8 cellular contexts compared by ENCODE assay signal in the genomic region with DNA sequence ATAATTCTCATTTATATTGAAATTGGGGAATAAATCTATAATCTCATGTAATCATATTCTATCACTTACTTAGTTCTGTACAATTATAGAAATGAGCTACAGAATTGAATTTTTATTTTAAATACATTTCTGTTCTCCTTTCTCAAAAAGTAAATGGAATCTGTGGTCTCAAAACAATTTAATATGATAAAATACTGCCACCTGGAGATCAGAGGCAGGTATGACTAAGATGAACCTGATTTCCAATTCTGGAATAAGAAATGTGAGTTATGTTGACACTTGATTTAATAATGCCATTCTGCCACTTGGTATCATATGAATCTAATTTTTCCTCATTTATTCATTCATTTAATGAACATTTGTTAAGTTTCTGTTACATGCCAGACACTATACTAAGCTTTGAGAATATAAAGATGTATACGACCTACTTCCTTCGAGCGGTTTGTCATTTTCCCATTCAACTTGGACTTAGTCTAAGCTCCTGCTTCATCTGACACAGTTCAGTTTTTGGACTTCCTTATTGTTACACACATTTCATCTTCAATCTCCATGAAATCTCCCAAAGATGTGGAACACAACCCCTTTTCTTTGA. TPM values are rescaled to one million over a fixed set of nuclear protein-coding genes. Genes with fewer than 3 reads are reported as not detected.
DNase-seq lines count a peak whose midpoint lies in the region; ATAC-seq and TF ChIP-seq lines count a peak whose summit lies in the region.

No MANE protein-coding gene starts in this region.

- no peak overlapping the region for H3K4me3 ChIP-seq in CD8-positive, alpha-beta T cell (ENCODE audit: low read depth, low read length)

- H3K27ac ChIP-seq in CD8-positive, alpha-beta T cell (ENCODE audit: low read depth, low read length): no peak overlapping the region
- no peak overlapping the region for H3K27ac ChIP-seq in RWPE1

- H3K36me3 Mint-ChIP-seq in CD8-positive, alpha-beta T cell: no peaks in the 10 kb centered on the region

- H3K9me3 ChIP-seq in CD8-positive, alpha-beta T cell (ENCODE audit: low read length): no peaks in the 10 kb centered on the region

- H3K4me3 Mint-ChIP-seq in CD8-positive, alpha-beta T cell: no peak overlapping the region

- no peaks in the 10 kb centered on the region for H3K27me3 ChIP-seq in CD8-positive, alpha-beta T cell (ENCODE audit: insufficient read depth, low read length)

- no peak overlapping the region for H3K27ac Mint-ChIP-seq in CD8-positive, alpha-beta T cell

- H3K9me3 Mint-ChIP-seq in CD8-positive, alpha-beta T cell: no peaks in the 10 kb centered on the region

- no peaks in the 10 kb centered on the region for H3K4me1 Mint-ChIP-seq in CD8-positive, alpha-beta T cell (ENCODE audit: low read depth)

- H3K4me1 ChIP-seq in CD8-positive, alpha-beta T cell (ENCODE audit: insufficient read depth, low read length): no peaks in the 10 kb centered on the region

- H3K36me3 ChIP-seq in CD8-positive, alpha-beta T cell (ENCODE audit: insufficient read depth, low read length): no peaks in the 10 kb centered on the region

- TF ChIP-seq CTCF in CD8-positive, alpha-beta T cell (IDR thresholded peaks at IDR 0.05): peak; percentile 86
- TF ChIP-seq CTCF in RWPE1 (conservative IDR thresholded peaks at IDR 0.05; ENCODE audit: low read depth): peak; percentile 64

- H3K27me3 Mint-ChIP-seq in CD8-positive, alpha-beta T cell (ENCODE audit: low read depth): no peaks in the 10 kb centered on the region

- intact Hi-C loops in CD8-positive, alpha-beta T cell (cut with DNase I, micrococcal nuclease): loop anchor here (1.0 to 10.0 kb wide), 9 partner anchors 73 to 761 kb away; no protein-coding TSS in a partner anchor

- POLR2A ChIA-PET in CD8-positive, alpha-beta T cell (lab: Charles Lee): no interaction called here
- POLR2A ChIA-PET in RWPE1 (lab: Yijun Ruan, JAX; ENCODE audit: low non-redundant PET): no interaction called here

- CTCF ChIA-PET in CD8-positive, alpha-beta T cell (lab: Charles Lee): interaction anchor here (0.7 to 5.5 kb wide), 19 partner anchors 9 to 1006 kb away, joined by 3 to 68 read pairs (median 3); no protein-coding TSS in a partner anchor
- CTCF ChIA-PET in RWPE1 (lab: Yijun Ruan, JAX): interaction anchor here (0.6 to 2.8 kb wide), 11 partner anchors 8 to 752 kb away, joined by 3 to 13 read pairs (median 3); no protein-coding TSS in a partner anchor

- DNase-seq in CD8-positive, alpha-beta T cell: no peak
- DNase-seq in HT-29 (ENCODE audit: low spot score) (peak; percentile 70), RWPE1 (ENCODE audit: low spot score) (peak; percentile 53), fibroblast of peridontal ligament (ENCODE audit: extremely low read depth) (peak; percentile 77), putamen (ENCODE audit: low spot score) (peak; percentile 20), GF-D8 (lab: John Stamatoyannopoulos, UW) (no peak)

- ATAC-seq in CD8-positive, alpha-beta T cell: no peak
- ATAC-seq in GM21360 (IDR thresholded peaks at IDR 0.05; ENCODE audit: unreplicated experiment): no peak
- ATAC-seq in GM21619 (IDR thresholded peaks at IDR 0.05; ENCODE audit: unreplicated experiment): no peak

RNA-seq across cellular contexts. Expression of a gene that starts 7.6 kb away (rescaled TPM):
- total RNA-seq in CD8-positive, alpha-beta T cell: 10 to 100 TPM; 38.2 to 39.4 TPM
- 8.4 and 11.6 TPM in 2 replicates for total RNA-seq in HT-29 (2014; rRNA removed; shearing (Covaris generic))

RNA-seq across cellular contexts. Expression of a gene that starts 29.9 kb away (rescaled TPM):
- total RNA-seq in CD8-positive, alpha-beta T cell: not detected
- total RNA-seq in HT-29 (2014; rRNA removed; shearing (Covaris generic)): not detected in 2 replicates

Comparison
In these comparisons a context has a peak if more than half of its experiments do, and no peak if none do; other contexts are left out.
1. DNase-seq: peak in HT-29 (single experiment), RWPE1 (single experiment), fibroblast of peridontal ligament (single experiment) and putamen (single experiment); none in CD8-positive, alpha-beta T cell (0 of 7) and GF-D8 (single experiment).